In genomic region chr1:156894001-156894400, GRCh38 we compare ENCODE assay signal across 11 cellular contexts. TPM values are rescaled to one million over a fixed set of nuclear protein-coding genes. Genes with fewer than 3 reads are reported as not detected.
DNase-seq lines count a peak whose midpoint lies in the region; ATAC-seq and TF ChIP-seq lines count a peak whose summit lies in the region.
"Had no signal": no experiment of that assay in that cellular context is flagged by ENCODE, and none has a peak within 500 bp of the region (broad histone marks: within the 10 kb centered on the region; RNA-seq: fewer than 3 reads in every experiment).

No MANE protein-coding gene starts in this region.

- no peaks in the 10 kb centered on the region for H3K36me3 Mint-ChIP-seq in Caco-2 (ENCODE audit: insufficient read depth, unreplicated experiment)
- no peaks in the 10 kb centered on the region for H3K36me3 Mint-ChIP-seq in stimulated activated memory B cell treated with anti-CD40 and anti-IgM and Interleukin-4, amounts not matched to agents 10 μg/mL and 1 μg/mL and 100 μg/mL, for 72 hours

- H3K27ac ChIP-seq in gastrocnemius medialis = peak overlapping the region; percentile 86 to 94 (median 90)

- H3K4me3 Mint-ChIP-seq in Caco-2 (ENCODE audit: unreplicated experiment) = no peak overlapping the region
- H3K4me3 Mint-ChIP-seq in stimulated activated memory B cell treated with anti-CD40 and anti-IgM and Interleukin-4, amounts not matched to agents 10 μg/mL and 1 μg/mL and 100 μg/mL, for 72 hours = no peak overlapping the region

- H3K9me3 ChIP-seq in iPS-15b (ENCODE audit: control insufficient read depth, insufficient read depth, low read length) (no peaks in the 10 kb centered on the region), gastrocnemius medialis (no peaks in the 10 kb centered on the region), Caco-2 (no peaks in the 10 kb centered on the region)

- H3K27me3 Mint-ChIP-seq in Caco-2 (ENCODE audit: insufficient read depth, unreplicated experiment) = peaks cover 8% of the 10 kb centered on the region
- peaks cover 99% of the 10 kb centered on the region for H3K27me3 Mint-ChIP-seq in stimulated activated memory B cell treated with anti-CD40 and anti-IgM and Interleukin-4, amounts not matched to agents 10 μg/mL and 1 μg/mL and 100 μg/mL, for 72 hours

- no peaks in the 10 kb centered on the region for H3K9me3 Mint-ChIP-seq in Caco-2 (ENCODE audit: unreplicated experiment)
- H3K9me3 Mint-ChIP-seq in stimulated activated memory B cell treated with anti-CD40 and anti-IgM and Interleukin-4, amounts not matched to agents 10 μg/mL and 1 μg/mL and 100 μg/mL, for 72 hours = no peaks in the 10 kb centered on the region

- POLR2A ChIA-PET in Caco-2 (lab: Charles Lee) = no interaction called here

- H3K4me3 ChIP-seq in astrocyte of the cerebellum (ENCODE audit: low read depth, low read length) = peak overlapping the region; percentile 50
- H3K4me3 ChIP-seq in iPS-15b (ENCODE audit: low read depth, low read length) = peak overlapping the region; percentile 59
- peak overlapping the region; percentile 59 to 65 (median 62) for H3K4me3 ChIP-seq in gastrocnemius medialis
- no peak overlapping the region for H3K4me3 ChIP-seq in Caco-2 (ENCODE audit: low read depth, low read length)

- no peak for TF ChIP-seq CTCF in astrocyte of the cerebellum (IDR thresholded peaks at IDR 0.05; ENCODE audit: low read depth, low read length, missing control alignments)
- no peak for TF ChIP-seq CTCF in gastrocnemius medialis (IDR thresholded peaks at IDR 0.05 in 4 of 5, conservative IDR thresholded peaks at IDR 0.05 in 1 of 5)
- TF ChIP-seq CTCF in Caco-2 (IDR thresholded peaks at IDR 0.05; ENCODE audit: insufficient read depth in 1 of 2, low read depth in 1 of 2, low read length in 1 of 2, severe bottlenecking in 1 of 2, unreplicated experiment in 1 of 2) = no peak

- intact Hi-C loops in gastrocnemius medialis (cut with DNase I; ENCODE audit: low total_unique reads) = loop anchor here (5.0 to 10.0 kb wide), 2 partner anchors 57 to 229 kb away; no protein-coding TSS in a partner anchor
- intact Hi-C loops in Caco-2 (cut with micrococcal nuclease; ENCODE audit: unreplicated experiment) = no loop called here

- peaks cover 6% of the 10 kb centered on the region for H3K4me1 ChIP-seq in iPS-15b (ENCODE audit: control insufficient read depth, insufficient read depth, low read length)
- H3K4me1 ChIP-seq in gastrocnemius medialis = peaks cover 11 to 12% of the 10 kb centered on the region in 2 donors
- H3K4me1 ChIP-seq in Caco-2 = peaks cover 42% of the 10 kb centered on the region

- H3K36me3 ChIP-seq in iPS-15b (ENCODE audit: control insufficient read depth, insufficient read depth, low read length) = no peaks in the 10 kb centered on the region
- no peaks in the 10 kb centered on the region for H3K36me3 ChIP-seq in gastrocnemius medialis
- no peaks in the 10 kb centered on the region for H3K36me3 ChIP-seq in Caco-2 (ENCODE audit: control insufficient read depth, insufficient read depth, low read length)

- peaks cover 69% of the 10 kb centered on the region for H3K27me3 ChIP-seq in iPS-15b (ENCODE audit: control insufficient read depth, insufficient read depth, low read length)
- peaks cover 6 to 19% (median 17%) of the 10 kb centered on the region in 3 donors for H3K27me3 ChIP-seq in gastrocnemius medialis
- no peaks in the 10 kb centered on the region for H3K27me3 ChIP-seq in Caco-2 (replicated peaks; ENCODE audit: control insufficient read depth, insufficient read depth, low read length)

- DNase-seq in ELR (ENCODE audit: low read depth) = peak; percentile 40
- DNase-seq in astrocyte of the cerebellum (ENCODE audit: low read depth) = no peak
- no peak for DNase-seq in gastrocnemius medialis
- DNase-seq in Caco-2 = no peak
- DNase-seq in KBM-7 = no peak
- DNase-seq in NCI-H146 treated with DMSO at 0.1 percent for 48 hours (lab: John Stamatoyannopoulos, UW; ENCODE audit: unreplicated experiment) = no peak
- DNase-seq: DMS79; stimulated activated CD4-positive, alpha-beta T cell treated with anti-CD3 and anti-CD28 coated beads, Interleukin-2, amount 100 ng/mL, for 24 hours had no signal

- H3K4me1 Mint-ChIP-seq in Caco-2 (ENCODE audit: low read depth, unreplicated experiment) = peaks cover 33% of the 10 kb centered on the region
- peaks cover 10% of the 10 kb centered on the region for H3K4me1 Mint-ChIP-seq in stimulated activated memory B cell treated with anti-CD40 and anti-IgM and Interleukin-4, amounts not matched to agents 10 μg/mL and 1 μg/mL and 100 μg/mL, for 72 hours

- no peak for TF ChIP-seq POLR2A in gastrocnemius medialis (IDR thresholded peaks at IDR 0.05)

- CTCF ChIA-PET in Caco-2 (lab: Charles Lee) = no interaction called here

- BruUV-seq in Caco-2 (replicated peaks; lab: Mats Ljungman, UMichigan) = no TSS peak

- H3K9ac ChIP-seq in iPS-15b (ENCODE audit: low read depth, low read length) = no peak overlapping the region

- in situ Hi-C loops in astrocyte of the cerebellum (cut with HindIII; ENCODE audit: low sequenced_read_pairs) = no loop called here
- in situ Hi-C loops in gastrocnemius medialis (cut with MboI; ENCODE audit: low sequenced_read_pairs in 4 of 4) = loop anchor here in 1 of 4 donors (25.0 kb wide), 1 partner anchor 207 kb away; the partner anchor contains the start of gene NES
- in situ Hi-C loops in KBM-7 (cut with MboI; ENCODE audit: low pct_unique_long_range_greater_than_20kb, low sequenced_read_pairs) = no loop called here

- no peak overlapping the region for H3K27ac Mint-ChIP-seq in Caco-2 (ENCODE audit: unreplicated experiment)
- H3K27ac Mint-ChIP-seq in stimulated activated memory B cell treated with anti-CD40 and anti-IgM and Interleukin-4, amounts not matched to agents 10 μg/mL and 1 μg/mL and 100 μg/mL, for 72 hours = no peak overlapping the region

- no peak for ATAC-seq in gastrocnemius medialis
- no peak for ATAC-seq in stimulated activated memory B cell treated with anti-CD40 and anti-IgM and Interleukin-4, amounts not matched to agents 10 μg/mL and 1 μg/mL and 100 μg/mL, for 72 hours

RNA-seq across cellular contexts. Expression of gene PEAR1, which starts 0.5 kb away (rescaled TPM):
- total RNA-seq in gastrocnemius medialis (10 to 100 TPM in 1 of 4 donors, 1 to 10 TPM in 3; 4.3 to 11.2 (median 6.0) TPM), Caco-2 (2022) (0.18 and 0.39 TPM in 2 replicates)

RNA-seq across cellular contexts. Expression of gene LRRC71, which starts 26.4 kb away (rescaled TPM):
- total RNA-seq in gastrocnemius medialis = not detected
- not detected in 2 replicates for total RNA-seq in Caco-2 (2022)

RNA-seq across cellular contexts. Expression of gene NTRK1, which starts 33.3 kb away (rescaled TPM):
- total RNA-seq in gastrocnemius medialis (under 1 TPM in 2 of 4 donors, not detected in 2; 0.13 to 0.22 TPM), Caco-2 (2022) (not detected in 2 replicates)
- total RNA-seq: lung microvascular endothelial cell had no signal

RNA-seq across cellular contexts. Expression of gene INSRR, which starts 35.1 kb away (rescaled TPM):
- total RNA-seq in gastrocnemius medialis (not detected), Caco-2 (2022) (not detected in 2 replicates)
- total RNA-seq: lung microvascular endothelial cell had no signal
